Comparison of ENCODE assay signal across 1 cellular context in the genomic region with DNA sequence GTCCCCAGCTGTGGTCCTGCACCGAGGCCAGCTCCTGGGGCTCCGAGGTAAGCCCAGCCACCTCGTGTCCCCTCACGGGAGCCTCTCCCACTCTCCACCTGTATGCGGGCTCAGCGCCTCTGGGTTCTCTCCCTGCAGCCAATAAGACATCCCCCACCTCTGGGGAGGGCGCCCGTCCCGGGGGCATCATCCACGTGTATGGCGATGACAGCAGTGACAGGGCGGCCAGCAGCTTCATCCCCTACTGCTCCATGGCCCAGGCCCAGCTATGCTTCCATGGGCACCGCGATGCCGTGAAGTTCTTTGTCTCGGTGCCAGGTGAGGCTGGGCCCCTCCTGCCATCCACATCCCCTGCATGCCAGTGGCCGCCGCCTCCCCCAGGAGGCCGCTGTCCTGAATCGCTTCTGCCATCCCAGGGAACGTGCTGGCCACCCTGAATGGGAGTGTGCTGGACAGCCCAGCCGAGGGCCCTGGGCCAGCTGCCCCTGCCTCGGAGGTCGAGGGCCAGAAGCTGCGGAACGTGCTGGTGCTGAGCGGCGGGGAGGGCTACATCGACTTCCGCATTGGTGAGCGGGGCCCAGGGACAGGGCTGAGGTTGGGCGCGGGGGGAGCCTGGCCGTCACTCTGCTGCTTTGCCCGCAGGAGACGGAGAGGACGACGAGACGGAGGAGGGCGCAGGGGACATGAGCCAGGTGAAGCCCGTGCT.
A peak's percentile ranks its signal among the peaks of the same experiment; 100 is the strongest.
TF ChIP-seq lines count a peak whose summit lies in the region.

No MANE protein-coding gene starts in this region.

TF ChIP-seq in HepG2, 621 proteins besides CTCF, POLR2A, EP300 and RAD21 (continued from another document):
- TF ChIP-seq ZNF441 (CRISPR knock-in tag; IDR thresholded peaks at IDR 0.05; ENCODE audit: borderline replicate concordance) (no peak), ARNTL (CRISPR knock-in tag; IDR thresholded peaks at IDR 0.05) (no peak), ATAD3A (CRISPR knock-in tag; IDR thresholded peaks at IDR 0.05) (no peak), JDP2 (CRISPR knock-in tag; IDR thresholded peaks at IDR 0.05; ENCODE audit: borderline replicate concordance) (no peak), GATAD2A (CRISPR knock-in tag; IDR thresholded peaks at IDR 0.05) (no peak), ZFYVE20 (CRISPR knock-in tag; IDR thresholded peaks at IDR 0.05; ENCODE audit: borderline replicate concordance, low read depth) (no peak), ZNF383 (CRISPR knock-in tag; IDR thresholded peaks at IDR 0.05; ENCODE audit: borderline replicate concordance) (no peak), THYN1 (CRISPR knock-in tag; IDR thresholded peaks at IDR 0.05; ENCODE audit: borderline replicate concordance, low read depth) (no peak), MXI1 (IDR thresholded peaks at IDR 0.05; ENCODE audit: borderline replicate concordance, low read depth, low read length) (no peak), AGO2 (optimal IDR thresholded peaks at IDR 0.05; ENCODE audit: low read depth, low read length) (peak; percentile 54), ZNF10 (CRISPR knock-in tag; IDR thresholded peaks at IDR 0.05; ENCODE audit: borderline replicate concordance, low read depth) (no peak), ZNF607 (CRISPR knock-in tag; IDR thresholded peaks at IDR 0.05; ENCODE audit: borderline replicate concordance) (no peak), FOXC1 (CRISPR knock-in tag; IDR thresholded peaks at IDR 0.05; ENCODE audit: borderline replicate concordance) (no peak), ZBTB38 (CRISPR knock-in tag; IDR thresholded peaks at IDR 0.05) (peak; percentile 64; the same call in 1 of the 2 replicates)
- TF ChIP-seq, protein P1, sequence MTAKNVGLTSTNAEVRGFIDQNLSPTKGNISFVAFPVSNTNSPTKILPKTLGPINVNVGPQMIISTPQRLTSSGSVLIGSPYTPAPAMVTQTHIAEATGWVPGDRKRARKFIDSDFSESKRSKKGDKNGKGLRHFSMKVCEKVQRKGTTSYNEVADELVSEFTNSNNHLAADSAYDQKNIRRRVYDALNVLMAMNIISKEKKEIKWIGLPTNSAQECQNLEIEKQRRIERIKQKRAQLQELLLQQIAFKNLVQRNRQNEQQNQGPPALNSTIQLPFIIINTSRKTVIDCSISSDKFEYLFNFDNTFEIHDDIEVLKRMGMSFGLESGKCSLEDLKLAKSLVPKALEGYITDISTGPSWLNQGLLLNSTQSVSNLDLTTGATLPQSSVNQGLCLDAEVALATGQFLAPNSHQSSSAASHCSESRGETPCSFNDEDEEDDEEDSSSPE (CRISPR knock-in tag; IDR thresholded peaks at IDR 0.05) = no peak
TF ChIP-seq in HepG2: peak in this region for 8.
